19 cellular contexts compared by ENCODE assay signal in the genomic region with DNA sequence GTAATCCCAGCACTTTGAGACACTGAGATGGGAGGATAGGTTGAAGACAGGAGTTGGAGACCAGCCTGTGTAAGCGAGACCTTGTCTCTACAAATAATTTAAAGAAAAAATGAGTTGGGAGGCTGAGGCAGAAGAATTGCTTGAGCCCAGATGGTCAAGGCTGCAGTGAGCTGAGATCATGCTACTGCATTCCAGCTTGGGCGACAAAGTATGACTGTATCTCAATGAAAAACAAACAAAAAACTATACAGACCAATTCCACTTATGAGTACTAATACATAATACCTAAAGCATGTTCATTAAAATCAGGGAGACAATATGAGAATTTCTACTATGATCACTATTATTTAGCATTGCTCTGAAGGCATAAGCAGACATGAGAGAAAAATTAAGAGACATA. TPM values are rescaled to one million over a fixed set of nuclear protein-coding genes. Genes with fewer than 3 reads are reported as not detected.
DNase-seq lines count a peak whose midpoint lies in the region; ATAC-seq and TF ChIP-seq lines count a peak whose summit lies in the region.
"Had no signal": no experiment of that assay in that cellular context is flagged by ENCODE, and none has a peak within 500 bp of the region (broad histone marks: within the 10 kb centered on the region; RNA-seq: fewer than 3 reads in every experiment).

No MANE protein-coding gene starts in this region.

- H3K36me3 Mint-ChIP-seq in activated T-cell treated with anti-CD3 and anti-CD28 coated beads, Interleukin-2, amount 50 U/mL, for 4 hours (ENCODE audit: insufficient read depth): peaks cover 32% of the 10 kb centered on the region
- H3K36me3 Mint-ChIP-seq in activated T-cell treated with anti-CD3 and anti-CD28 coated beads, Interleukin-2, amount 50 U/mL, for 24 hours (ENCODE audit: low read depth): peaks cover 69% of the 10 kb centered on the region
- H3K36me3 Mint-ChIP-seq: memory B cell had no signal

- peak overlapping the region; percentile 40 for H3K4me3 Mint-ChIP-seq in activated T-cell treated with anti-CD3 and anti-CD28 coated beads, Interleukin-2, amount 50 U/mL, for 4 hours
- H3K4me3 Mint-ChIP-seq in activated T-cell treated with anti-CD3 and anti-CD28 coated beads, Interleukin-2, amount 50 U/mL, for 24 hours: no peak overlapping the region
- H3K4me3 Mint-ChIP-seq: memory B cell had no signal

- H3K4me1 Mint-ChIP-seq in activated T-cell treated with anti-CD3 and anti-CD28 coated beads, Interleukin-2, amount 50 U/mL, for 4 hours (ENCODE audit: low read depth): peaks cover 57% of the 10 kb centered on the region
- peaks cover 65% of the 10 kb centered on the region for H3K4me1 Mint-ChIP-seq in activated T-cell treated with anti-CD3 and anti-CD28 coated beads, Interleukin-2, amount 50 U/mL, for 24 hours (ENCODE audit: low read depth)

- H3K9me3 ChIP-seq in adipocyte (ENCODE audit: control insufficient read depth, low read length): no peaks in the 10 kb centered on the region
- H3K9me3 ChIP-seq in skeletal muscle satellite cell (replicated peaks; ENCODE audit: low read length): no peaks in the 10 kb centered on the region
- H3K9me3 ChIP-seq in psoas muscle: no peaks in the 10 kb centered on the region
- H3K9me3 ChIP-seq: neutrophil, Peyer's patch, tibial artery had no signal

- TF ChIP-seq CTCF in fibroblast of villous mesenchyme (IDR thresholded peaks at IDR 0.05; ENCODE audit: insufficient read depth, low read depth, low read length) (no peak), psoas muscle (IDR thresholded peaks at IDR 0.05) (no peak)

- DNase-seq in activated T-cell treated with anti-CD3 and anti-CD28 coated beads, Interleukin-2, amount 50 U/mL, for 4 hours: no peak
- DNase-seq in activated T-cell treated with anti-CD3 and anti-CD28 coated beads, Interleukin-2, amount 50 U/mL, for 24 hours: no peak
- DNase-seq in adipocyte (ENCODE audit: low read depth) (peak; percentile 56), fibroblast of villous mesenchyme (ENCODE audit: low read depth) (peak; percentile 30), T-helper 2 cell (no peak), anterior cingulate cortex (lab: John Stamatoyannopoulos, UW) (no peak), psoas muscle (no peak)
- DNase-seq: 8988T; activated naive CD4-positive, alpha-beta T cell; central memory CD4-positive, alpha-beta T cell; NCI-H774; Peyer's patch; T-cell; tibial artery had no signal

- H3K27ac Mint-ChIP-seq in activated T-cell treated with anti-CD3 and anti-CD28 coated beads, Interleukin-2, amount 50 U/mL, for 24 hours: no peak overlapping the region
- H3K27ac Mint-ChIP-seq: memory B cell had no signal

- H3K9ac ChIP-seq in adipocyte (ENCODE audit: low read length) (no peak overlapping the region), skeletal muscle satellite cell (ENCODE audit: low read depth, low read length) (no peak overlapping the region)

- peaks cover 20% of the 10 kb centered on the region for H3K4me1 ChIP-seq in adipocyte (ENCODE audit: control insufficient read depth, insufficient read depth, low read length)
- peaks cover 14% of the 10 kb centered on the region for H3K4me1 ChIP-seq in skeletal muscle satellite cell (ENCODE audit: control insufficient read depth, insufficient read depth, low read length)
- H3K4me1 ChIP-seq in psoas muscle: peaks cover 46% of the 10 kb centered on the region

- H3K27me3 ChIP-seq in adipocyte (replicated peaks; ENCODE audit: control insufficient read depth, insufficient read depth, low read length) (no peaks in the 10 kb centered on the region), skeletal muscle satellite cell (ENCODE audit: control insufficient read depth, insufficient read depth, low read length) (no peaks in the 10 kb centered on the region), psoas muscle (ENCODE audit: insufficient read depth in 3 of 3, low read length in 2 of 3) (no peaks in the 10 kb centered on the region)
- H3K27me3 ChIP-seq: neutrophil, Peyer's patch, tibial artery had no signal

- no peak overlapping the region for H3K27ac ChIP-seq in psoas muscle
- H3K27ac ChIP-seq: C4-2B, neutrophil, Peyer's patch, tibial artery had no signal

- H3K4me2 ChIP-seq in skeletal muscle satellite cell (ENCODE audit: low read length): peak overlapping the region; percentile 26

- H3K27me3 Mint-ChIP-seq in activated T-cell treated with anti-CD3 and anti-CD28 coated beads, Interleukin-2, amount 50 U/mL, for 4 hours (ENCODE audit: low read depth): no peaks in the 10 kb centered on the region
- no peaks in the 10 kb centered on the region for H3K27me3 Mint-ChIP-seq in activated T-cell treated with anti-CD3 and anti-CD28 coated beads, Interleukin-2, amount 50 U/mL, for 24 hours
- H3K27me3 Mint-ChIP-seq: memory B cell, T-cell had no signal

- WGBS in psoas muscle, 3 donors: 87 to 92% (median 89%) methylated on average over 2 of the region's 2 CpGs

- H3K4me3 ChIP-seq in adipocyte (ENCODE audit: low read length) (no peak overlapping the region), fibroblast of villous mesenchyme (ENCODE audit: low read depth, low read length) (no peak overlapping the region), skeletal muscle satellite cell (ENCODE audit: low read length) (no peak overlapping the region), psoas muscle (no peak overlapping the region)
- H3K4me3 ChIP-seq: GM12878, Peyer's patch, tibial artery had no signal

- no peaks in the 10 kb centered on the region for H3K9me3 Mint-ChIP-seq in activated T-cell treated with anti-CD3 and anti-CD28 coated beads, Interleukin-2, amount 50 U/mL, for 4 hours
- H3K9me3 Mint-ChIP-seq in activated T-cell treated with anti-CD3 and anti-CD28 coated beads, Interleukin-2, amount 50 U/mL, for 24 hours: no peaks in the 10 kb centered on the region
- H3K9me3 Mint-ChIP-seq: memory B cell, T-cell had no signal

- intact Hi-C loops in psoas muscle (cut with DNase I): no loop called here

- ATAC-seq in activated T-cell treated with anti-CD3 and anti-CD28 coated beads, Interleukin-2, amount 50 U/mL, for 4 hours: no peak
- no peak for ATAC-seq in psoas muscle
- ATAC-seq: GM12878, T-cell had no signal

- H3K36me3 ChIP-seq in adipocyte (ENCODE audit: control insufficient read depth, insufficient read depth, low read length, severe bottlenecking): peaks cover 28% of the 10 kb centered on the region
- peaks cover 32% of the 10 kb centered on the region for H3K36me3 ChIP-seq in skeletal muscle satellite cell (ENCODE audit: insufficient read depth, low read length)
- H3K36me3 ChIP-seq in psoas muscle (ENCODE audit: insufficient read depth in 1 of 2, low read depth in 1 of 2): peaks cover 6 to 39% of the 10 kb centered on the region in 2 donors

RNA-seq across cellular contexts. Expression of gene RNF149, which starts 12.6 kb away (rescaled TPM):
- 10 to 100 TPM; 27.3 to 33.3 (median 27.3) TPM for total RNA-seq in activated T-cell treated with anti-CD3 and anti-CD28 coated beads, Interleukin-2, amount 50 U/mL, for 4 hours
- total RNA-seq in fibroblast of villous mesenchyme (49.3 and 53.5 TPM in 2 replicates), psoas muscle (10 to 100 TPM; 13.5 to 23.7 (median 20.0) TPM)
- total RNA-seq in skeletal muscle satellite cell (2012; rRNA removed): 60.7 and 69.5 TPM in 2 replicates
- polyA plus RNA-seq in psoas muscle: 10 to 100 TPM; 10.7 to 22.8 (median 11.3) TPM

RNA-seq across cellular contexts. Expression of gene CNOT11, which starts 43.2 kb away (rescaled TPM):
- total RNA-seq in activated T-cell treated with anti-CD3 and anti-CD28 coated beads, Interleukin-2, amount 50 U/mL, for 4 hours: 10 to 100 TPM; 59.9 to 64.4 (median 61.2) TPM
- total RNA-seq in fibroblast of villous mesenchyme (39.0 and 51.0 TPM in 2 replicates), psoas muscle (10 to 100 TPM; 29.6 to 42.1 (median 34.8) TPM)
- total RNA-seq in skeletal muscle satellite cell (2012; rRNA removed): 45.2 and 46.1 TPM in 2 replicates
- 10 to 100 TPM; 17.1 to 38.0 (median 17.6) TPM for polyA plus RNA-seq in psoas muscle

Comparison
In these comparisons a context has a peak if more than half of its experiments do, and no peak if none do; other contexts are left out.
1. DNase-seq: peak in adipocyte (single experiment) and fibroblast of villous mesenchyme (single experiment); none in activated T-cell treated with anti-CD3 and anti-CD28 coated beads, Interleukin-2, amount 50 U/mL, for 4 hours (single experiment), activated T-cell treated with anti-CD3 and anti-CD28 coated beads, Interleukin-2, amount 50 U/mL, for 24 hours (single experiment), T-helper 2 cell (0 of 5), anterior cingulate cortex (0 of 58) and psoas muscle (0 of 2).